ENCODE assay signal across 1 cellular context in the genomic region with DNA sequence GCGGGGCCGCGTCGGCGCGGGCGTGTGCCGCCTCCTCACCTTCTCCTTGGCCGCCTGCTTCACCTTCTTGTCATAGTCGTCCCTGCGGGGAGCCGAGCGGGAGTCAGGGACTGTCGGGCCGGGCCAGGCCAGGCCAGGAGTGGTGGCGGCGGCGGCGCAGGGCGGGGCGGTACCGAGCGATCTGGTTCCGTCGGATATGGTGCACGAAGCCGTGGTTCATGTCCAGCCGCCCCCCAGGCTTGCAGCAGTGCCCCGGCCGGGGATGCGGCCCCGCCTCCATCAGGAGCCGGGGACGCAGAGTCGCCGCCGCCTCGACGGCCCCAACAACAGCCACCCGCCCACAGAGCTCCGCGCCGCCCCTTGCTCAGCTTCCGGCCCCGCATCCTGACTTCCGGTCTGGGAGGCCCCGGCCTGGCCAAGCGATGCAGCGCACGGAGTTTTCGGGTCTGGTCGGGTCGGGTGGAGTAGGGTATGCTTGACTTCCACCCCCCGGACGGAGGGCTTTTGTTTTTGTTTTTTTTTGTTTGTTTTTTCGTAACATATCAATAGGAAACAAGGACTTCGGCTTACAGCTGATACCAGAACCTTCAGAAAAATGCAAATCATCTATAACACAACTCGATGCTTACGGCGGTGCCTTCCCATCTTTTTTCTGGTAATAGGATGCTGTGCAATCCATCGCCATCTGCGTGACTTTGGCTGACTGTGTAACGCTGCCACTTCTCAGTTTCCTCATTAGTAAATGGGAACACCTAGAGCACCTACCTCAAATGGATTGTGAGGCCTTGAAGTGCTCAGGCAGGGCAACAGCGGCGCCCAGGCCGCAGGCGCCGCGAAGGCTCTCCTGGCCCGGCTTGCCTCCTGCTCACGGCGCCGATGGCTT.
A peak's percentile ranks its signal among the peaks of the same experiment; 100 is the strongest.
TF ChIP-seq lines count a peak whose summit lies in the region.

A gene with protein sequence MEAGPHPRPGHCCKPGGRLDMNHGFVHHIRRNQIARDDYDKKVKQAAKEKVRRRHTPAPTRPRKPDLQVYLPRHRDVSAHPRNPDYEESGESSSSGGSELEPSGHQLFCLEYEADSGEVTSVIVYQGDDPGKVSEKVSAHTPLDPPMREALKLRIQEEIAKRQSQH (minus strand): TSS at position 362 of the 883 bp plus-strand sequence. CDS start 82 bp downstream, at position 280.

TF ChIP-seq in K562, 482 proteins besides CTCF, POLR2A, EP300 and RAD21 (continued from another document and continues in another):
- TF ChIP-seq, protein P1, sequence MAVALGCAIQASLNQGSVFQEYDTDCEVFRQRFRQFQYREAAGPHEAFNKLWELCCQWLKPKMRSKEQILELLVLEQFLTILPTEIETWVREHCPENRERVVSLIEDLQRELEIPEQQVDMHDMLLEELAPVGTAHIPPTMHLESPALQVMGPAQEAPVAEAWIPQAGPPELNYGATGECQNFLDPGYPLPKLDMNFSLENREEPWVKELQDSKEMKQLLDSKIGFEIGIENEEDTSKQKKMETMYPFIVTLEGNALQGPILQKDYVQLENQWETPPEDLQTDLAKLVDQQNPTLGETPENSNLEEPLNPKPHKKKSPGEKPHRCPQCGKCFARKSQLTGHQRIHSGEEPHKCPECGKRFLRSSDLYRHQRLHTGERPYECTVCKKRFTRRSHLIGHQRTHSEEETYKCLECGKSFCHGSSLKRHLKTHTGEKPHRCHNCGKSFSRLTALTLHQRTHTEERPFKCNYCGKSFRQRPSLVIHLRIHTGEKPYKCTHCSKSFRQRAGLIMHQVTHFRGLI (CRISPR knock-in tag; IDR thresholded peaks at IDR 0.05) = no peak
- TF ChIP-seq FOS (IDR thresholded peaks at IDR 0.05; ENCODE audit: extremely low read depth, insufficient read length) (no peak), TCF3 (CRISPR knock-in tag; IDR thresholded peaks at IDR 0.05) (0 out of 2 replicates have a peak, but pooled peaks have one; percentile 8), ZNF586 (CRISPR knock-in tag; conservative IDR thresholded peaks at IDR 0.05) (no peak), ZEB2 (IDR thresholded peaks at IDR 0.05) (peak; percentile 10; the same call in 1 of the 2 replicates), ZNF253 (CRISPR knock-in tag; conservative IDR thresholded peaks at IDR 0.05) (no peak), NCOA6 (IDR thresholded peaks at IDR 0.05) (peak; percentile 90), BRD9 (IDR thresholded peaks at IDR 0.05; ENCODE audit: low read depth, partially characterized antibody) (peak; percentile 97), ZNF184 (CRISPR knock-in tag; IDR thresholded peaks at IDR 0.05) (no peak), ZNF174 (CRISPR knock-in tag; IDR thresholded peaks at IDR 0.05) (no peak), ZNF764 (CRISPR knock-in tag; IDR thresholded peaks at IDR 0.05; ENCODE audit: low read depth) (no peak), PHB2 (IDR thresholded peaks at IDR 0.05; ENCODE audit: low read depth) (no peak), MYNN (IDR thresholded peaks at IDR 0.05) (no peak), MYNN (CRISPR knock-in tag; IDR thresholded peaks at IDR 0.05) (no peak), HMG20A (CRISPR knock-in tag; conservative IDR thresholded peaks at IDR 0.05) (no peak), HDAC1 (IDR thresholded peaks at IDR 0.05) (peak in 1 of 2 experiments; percentile 64; a peak in 2 of 4 replicates), BRCA1 (IDR thresholded peaks at IDR 0.05) (no peak), BRCA1 (CRISPR knock-in tag; IDR thresholded peaks at IDR 0.05) (no peak), NCOA2 (IDR thresholded peaks at IDR 0.05; ENCODE audit: partially characterized antibody in 2 of 2) (no peak), PML (IDR thresholded peaks at IDR 0.05; ENCODE audit: low read length) (peak; percentile 81), RFX1 (IDR thresholded peaks at IDR 0.05) (no peak), MYC (IDR thresholded peaks at IDR 0.05; ENCODE audit: low read depth, low read length) (peak; percentile 86), MYC (CRISPR knock-in tag; IDR thresholded peaks at IDR 0.05; ENCODE audit: borderline replicate concordance, low read depth) (peak; percentile 28; the same call in 1 of the 2 replicates), FOXJ2 (tag; IDR thresholded peaks at IDR 0.05) (no peak), ARID1B (IDR thresholded peaks at IDR 0.05) (no peak), C11orf30 (IDR thresholded peaks at IDR 0.05; ENCODE audit: low read depth) (peak; percentile 34)
- TF ChIP-seq, protein P2, sequence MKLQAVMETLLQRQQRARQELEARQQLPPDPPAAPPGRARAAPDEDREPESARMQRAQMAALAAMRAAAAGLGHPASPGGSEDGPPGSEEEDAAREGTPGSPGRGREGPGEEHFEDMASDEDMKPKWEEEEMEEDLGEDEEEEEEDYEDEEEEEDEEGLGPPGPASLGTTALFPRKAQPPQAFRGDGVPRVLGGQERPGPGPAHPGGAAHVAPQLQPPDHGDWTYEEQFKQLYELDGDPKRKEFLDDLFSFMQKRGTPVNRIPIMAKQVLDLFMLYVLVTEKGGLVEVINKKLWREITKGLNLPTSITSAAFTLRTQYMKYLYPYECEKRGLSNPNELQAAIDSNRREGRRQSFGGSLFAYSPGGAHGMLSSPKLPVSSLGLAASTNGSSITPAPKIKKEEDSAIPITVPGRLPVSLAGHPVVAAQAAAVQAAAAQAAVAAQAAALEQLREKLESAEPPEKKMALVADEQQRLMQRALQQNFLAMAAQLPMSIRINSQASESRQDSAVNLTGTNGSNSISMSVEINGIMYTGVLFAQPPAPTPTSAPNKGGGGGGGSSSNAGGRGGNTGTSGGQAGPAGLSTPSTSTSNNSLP (IDR thresholded peaks at IDR 0.05; ENCODE audit: borderline replicate concordance, low read depth, low read length) = no peak
- TF ChIP-seq, protein P3, sequence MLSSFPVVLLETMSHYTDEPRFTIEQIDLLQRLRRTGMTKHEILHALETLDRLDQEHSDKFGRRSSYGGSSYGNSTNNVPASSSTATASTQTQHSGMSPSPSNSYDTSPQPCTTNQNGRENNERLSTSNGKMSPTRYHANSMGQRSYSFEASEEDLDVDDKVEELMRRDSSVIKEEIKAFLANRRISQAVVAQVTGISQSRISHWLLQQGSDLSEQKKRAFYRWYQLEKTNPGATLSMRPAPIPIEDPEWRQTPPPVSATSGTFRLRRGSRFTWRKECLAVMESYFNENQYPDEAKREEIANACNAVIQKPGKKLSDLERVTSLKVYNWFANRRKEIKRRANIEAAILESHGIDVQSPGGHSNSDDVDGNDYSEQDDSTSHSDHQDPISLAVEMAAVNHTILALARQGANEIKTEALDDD (IDR thresholded peaks at IDR 0.05) = no peak
- TF ChIP-seq, protein P4, sequence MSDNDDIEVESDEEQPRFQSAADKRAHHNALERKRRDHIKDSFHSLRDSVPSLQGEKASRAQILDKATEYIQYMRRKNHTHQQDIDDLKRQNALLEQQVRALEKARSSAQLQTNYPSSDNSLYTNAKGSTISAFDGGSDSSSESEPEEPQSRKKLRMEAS (CRISPR knock-in tag; IDR thresholded peaks at IDR 0.05) = 0 out of 2 replicates have a peak, but pooled peaks have one; percentile 15
- TF ChIP-seq, protein P5, sequence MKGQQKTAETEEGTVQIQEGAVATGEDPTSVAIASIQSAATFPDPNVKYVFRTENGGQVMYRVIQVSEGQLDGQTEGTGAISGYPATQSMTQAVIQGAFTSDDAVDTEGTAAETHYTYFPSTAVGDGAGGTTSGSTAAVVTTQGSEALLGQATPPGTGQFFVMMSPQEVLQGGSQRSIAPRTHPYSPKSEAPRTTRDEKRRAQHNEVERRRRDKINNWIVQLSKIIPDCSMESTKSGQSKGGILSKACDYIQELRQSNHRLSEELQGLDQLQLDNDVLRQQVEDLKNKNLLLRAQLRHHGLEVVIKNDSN (CRISPR knock-in tag; IDR thresholded peaks at IDR 0.05) = no peak
- TF ChIP-seq, protein P6, sequence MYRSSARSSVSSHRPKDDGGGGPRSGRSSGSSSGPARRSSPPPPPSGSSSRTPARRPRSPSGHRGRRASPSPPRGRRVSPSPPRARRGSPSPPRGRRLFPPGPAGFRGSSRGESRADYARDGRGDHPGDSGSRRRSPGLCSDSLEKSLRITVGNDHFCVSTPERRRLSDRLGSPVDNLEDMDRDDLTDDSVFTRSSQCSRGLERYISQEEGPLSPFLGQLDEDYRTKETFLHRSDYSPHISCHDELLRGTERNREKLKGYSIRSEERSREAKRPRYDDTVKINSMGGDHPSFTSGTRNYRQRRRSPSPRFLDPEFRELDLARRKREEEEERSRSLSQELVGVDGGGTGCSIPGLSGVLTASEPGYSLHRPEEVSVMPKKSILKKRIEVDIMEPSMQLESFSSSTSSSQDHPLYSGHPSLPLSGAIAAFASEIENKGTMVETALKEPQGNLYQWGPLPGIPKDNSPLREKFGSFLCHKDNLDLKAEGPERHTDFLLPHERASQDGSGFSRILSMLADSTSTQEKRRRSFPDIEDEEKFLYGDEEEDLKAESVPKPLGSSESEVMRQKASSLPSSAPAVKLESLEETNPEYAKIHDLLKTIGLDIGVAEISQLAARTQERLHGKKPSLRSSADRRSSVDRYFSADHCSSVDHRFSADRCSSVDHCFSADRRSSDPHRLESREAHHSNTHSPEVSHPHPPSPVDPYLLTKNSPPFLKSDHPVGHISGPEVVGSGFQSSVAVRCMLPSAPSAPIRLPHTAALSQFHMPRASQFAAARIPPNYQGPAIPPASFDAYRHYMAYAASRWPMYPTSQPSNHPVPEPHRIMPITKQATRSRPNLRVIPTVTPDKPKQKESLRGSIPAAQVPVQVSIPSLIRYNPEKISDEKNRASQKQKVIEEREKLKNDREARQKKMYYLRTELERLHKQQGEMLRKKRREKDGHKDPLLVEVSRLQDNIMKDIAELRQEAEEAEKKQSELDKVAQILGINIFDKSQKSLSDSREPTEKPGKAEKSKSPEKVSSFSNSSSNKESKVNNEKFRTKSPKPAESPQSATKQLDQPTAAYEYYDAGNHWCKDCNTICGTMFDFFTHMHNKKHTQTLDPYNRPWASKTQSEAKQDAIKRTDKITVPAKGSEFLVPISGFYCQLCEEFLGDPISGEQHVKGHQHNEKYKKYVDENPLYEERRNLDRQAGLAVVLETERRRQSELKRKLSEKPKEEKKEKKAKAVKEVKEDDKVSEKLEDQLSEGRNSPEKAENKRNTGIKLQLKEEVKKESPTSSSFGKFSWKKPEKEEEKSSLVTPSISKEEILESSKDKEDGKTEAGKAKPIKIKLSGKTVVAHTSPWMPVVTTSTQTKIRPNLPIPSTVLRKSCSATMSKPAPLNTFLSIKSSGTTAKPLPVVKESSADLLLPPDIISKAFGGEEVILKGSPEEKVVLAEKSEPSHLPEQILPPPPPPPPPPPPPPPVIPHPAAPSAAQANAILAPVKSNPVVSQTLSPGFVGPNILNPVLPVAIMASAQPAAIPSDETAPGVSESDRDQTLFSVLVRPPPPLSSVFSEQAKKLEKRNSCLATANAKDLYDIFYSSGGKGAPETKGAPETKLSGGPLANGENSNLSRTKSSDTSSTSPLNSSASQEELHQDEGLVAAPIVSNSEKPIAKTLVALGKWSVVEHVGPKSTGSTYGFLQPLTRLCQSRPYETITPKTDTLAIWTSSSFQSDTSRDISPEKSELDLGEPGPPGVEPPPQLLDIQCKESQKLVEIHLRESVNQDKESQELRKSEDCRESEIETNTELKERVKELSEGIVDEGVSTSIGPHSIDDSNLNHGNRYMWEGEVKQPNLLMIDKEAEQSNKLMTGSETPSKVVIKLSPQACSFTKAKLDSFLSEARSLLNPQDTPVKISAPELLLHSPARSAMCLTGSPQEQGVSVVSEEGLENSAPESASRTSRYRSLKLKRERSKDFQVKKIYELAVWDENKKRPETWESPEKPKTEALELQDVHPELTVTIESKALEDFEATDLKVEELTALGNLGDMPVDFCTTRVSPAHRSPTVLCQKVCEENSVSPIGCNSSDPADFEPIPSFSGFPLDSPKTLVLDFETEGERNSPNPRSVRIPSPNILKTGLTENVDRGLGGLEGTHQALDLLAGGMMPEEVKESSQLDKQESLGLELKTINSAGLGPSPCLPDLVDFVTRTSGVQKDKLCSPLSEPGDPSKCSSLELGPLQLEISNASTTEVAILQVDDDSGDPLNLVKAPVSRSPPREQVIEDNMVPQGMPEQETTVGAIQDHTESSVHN (IDR thresholded peaks at IDR 0.05; ENCODE audit: borderline replicate concordance in 1 of 2, low read depth in 1 of 2) = peak in 1 of 2 experiments; percentile 90; a peak in 2 of 4 replicates
- TF ChIP-seq, protein P7, sequence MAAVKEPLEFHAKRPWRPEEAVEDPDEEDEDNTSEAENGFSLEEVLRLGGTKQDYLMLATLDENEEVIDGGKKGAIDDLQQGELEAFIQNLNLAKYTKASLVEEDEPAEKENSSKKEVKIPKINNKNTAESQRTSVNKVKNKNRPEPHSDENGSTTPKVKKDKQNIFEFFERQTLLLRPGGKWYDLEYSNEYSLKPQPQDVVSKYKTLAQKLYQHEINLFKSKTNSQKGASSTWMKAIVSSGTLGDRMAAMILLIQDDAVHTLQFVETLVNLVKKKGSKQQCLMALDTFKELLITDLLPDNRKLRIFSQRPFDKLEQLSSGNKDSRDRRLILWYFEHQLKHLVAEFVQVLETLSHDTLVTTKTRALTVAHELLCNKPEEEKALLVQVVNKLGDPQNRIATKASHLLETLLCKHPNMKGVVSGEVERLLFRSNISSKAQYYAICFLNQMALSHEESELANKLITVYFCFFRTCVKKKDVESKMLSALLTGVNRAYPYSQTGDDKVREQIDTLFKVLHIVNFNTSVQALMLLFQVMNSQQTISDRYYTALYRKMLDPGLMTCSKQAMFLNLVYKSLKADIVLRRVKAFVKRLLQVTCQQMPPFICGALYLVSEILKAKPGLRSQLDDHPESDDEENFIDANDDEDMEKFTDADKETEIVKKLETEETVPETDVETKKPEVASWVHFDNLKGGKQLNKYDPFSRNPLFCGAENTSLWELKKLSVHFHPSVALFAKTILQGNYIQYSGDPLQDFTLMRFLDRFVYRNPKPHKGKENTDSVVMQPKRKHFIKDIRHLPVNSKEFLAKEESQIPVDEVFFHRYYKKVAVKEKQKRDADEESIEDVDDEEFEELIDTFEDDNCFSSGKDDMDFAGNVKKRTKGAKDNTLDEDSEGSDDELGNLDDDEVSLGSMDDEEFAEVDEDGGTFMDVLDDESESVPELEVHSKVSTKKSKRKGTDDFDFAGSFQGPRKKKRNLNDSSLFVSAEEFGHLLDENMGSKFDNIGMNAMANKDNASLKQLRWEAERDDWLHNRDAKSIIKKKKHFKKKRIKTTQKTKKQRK (IDR thresholded peaks at IDR 0.05; ENCODE audit: borderline replicate concordance, low read depth, low read length) = no peak
